Comparison of ENCODE assay signal across 9 cellular contexts in genomic region chr15:99252326-99252725, GRCh38. TPM values are rescaled to one million over a fixed set of nuclear protein-coding genes. Genes with fewer than 3 reads are reported as not detected.
DNase-seq lines count a peak whose midpoint lies in the region; ATAC-seq and TF ChIP-seq lines count a peak whose summit lies in the region.
"Had no signal": no experiment of that assay in that cellular context is flagged by ENCODE, and none has a peak within 500 bp of the region (broad histone marks: within the 10 kb centered on the region; RNA-seq: fewer than 3 reads in every experiment).

No MANE protein-coding gene starts in this region.

- no peak for TF ChIP-seq CTCF in colonic mucosa (IDR thresholded peaks at IDR 0.05)

- DNase-seq in colonic mucosa (peak; percentile 44), NCI-H2196 (lab: John Stamatoyannopoulos, UW; ENCODE audit: unreplicated experiment) (no peak), posterior cingulate gyrus (no peak), GDM1 (lab: John Stamatoyannopoulos, UW) (no peak)
- no peak for DNase-seq in natural killer cell treated with Interleukin-12 subunit alpha and Interleukin-12 subunit beta and Interleukin-15 and Interleukin-18, amount 100 ng/mL, for 72 hours (ENCODE audit: low spot score)
- DNase-seq: T-helper 9 cell had no signal

- peaks cover 0 to 7% (median 4%) of the 10 kb centered on the region in 11 experiments; a peak in 5 of 22 replicates for H3K27me3 ChIP-seq in BLaER1 treated with 17β-estradiol and CSF1 and Interleukin-3, amounts not matched to agents 10 nM and 100 nM
- H3K27me3 ChIP-seq in colonic mucosa, result no peaks in the 10 kb centered on the region

- peaks cover 25 to 28% (median 27%) of the 10 kb centered on the region in 3 donors for H3K4me1 Mint-ChIP-seq in IgD-negative memory B cell
- H3K4me1 Mint-ChIP-seq in natural killer cell treated with Interleukin-12 subunit alpha and Interleukin-12 subunit beta and Interleukin-15 and Interleukin-18, amount 100 ng/mL, for 72 hours (ENCODE audit: low read depth in 2 of 2), result peaks cover 24 to 29% of the 10 kb centered on the region in 2 donors

- no peak overlapping the region for H3K27ac ChIP-seq in BLaER1 treated with 17β-estradiol and CSF1 and Interleukin-3, amounts not matched to agents 10 nM and 100 nM
- H3K27ac ChIP-seq in colonic mucosa, result no peak overlapping the region

- intact Hi-C loops in colonic mucosa (cut with DNase I), result no loop called here
- intact Hi-C loops in posterior cingulate gyrus (cut with DNase I), result no loop called here

- H3K4me3 ChIP-seq in BLaER1 treated with 17β-estradiol and CSF1 and Interleukin-3, amounts not matched to agents 10 nM and 100 nM, result peak overlapping the region; percentile 73 to 91 (median 87)
- H3K4me3 ChIP-seq in colonic mucosa, result peak overlapping the region; percentile 75

- H3K36me3 ChIP-seq in BLaER1 treated with 17β-estradiol and CSF1 and Interleukin-3, amounts not matched to agents 10 nM and 100 nM, result peaks cover 0 to 10% (median 0%) of the 10 kb centered on the region in 11 experiments; a peak in 6 of 22 replicates
- H3K36me3 ChIP-seq in colonic mucosa, result no peaks in the 10 kb centered on the region

- peak overlapping the region; percentile 80 to 91 (median 87) for H3K4me2 ChIP-seq in BLaER1 treated with 17β-estradiol and CSF1 and Interleukin-3, amounts not matched to agents 10 nM and 100 nM

- no peaks in the 10 kb centered on the region for H3K27me3 Mint-ChIP-seq in IgD-negative memory B cell
- peaks cover 0 to 5% of the 10 kb centered on the region in 2 donors for H3K27me3 Mint-ChIP-seq in natural killer cell treated with Interleukin-12 subunit alpha and Interleukin-12 subunit beta and Interleukin-15 and Interleukin-18, amount 100 ng/mL, for 72 hours

- ATAC-seq in natural killer cell treated with Interleukin-12 subunit alpha and Interleukin-12 subunit beta and Interleukin-15 and Interleukin-18, amount 100 ng/mL, for 72 hours, result no peak
- no peak for ATAC-seq in GM18858 (IDR thresholded peaks at IDR 0.05; ENCODE audit: unreplicated experiment)

- peaks cover 7 to 17% (median 10%) of the 10 kb centered on the region in 11 experiments; a peak in 19 of 22 replicates for H3K9me3 ChIP-seq in BLaER1 treated with 17β-estradiol and CSF1 and Interleukin-3, amounts not matched to agents 10 nM and 100 nM (replicated peaks in 1 of 11)
- H3K9me3 ChIP-seq in colonic mucosa, result no peaks in the 10 kb centered on the region

- peak overlapping the region in 10 of 11 experiments; percentile 77 to 90 (median 88); a peak in 15 of 22 replicates for H3K9ac ChIP-seq in BLaER1 treated with 17β-estradiol and CSF1 and Interleukin-3, amounts not matched to agents 10 nM and 100 nM
- H3K9ac ChIP-seq in colonic mucosa (ENCODE audit: low read depth in 2 of 2, low read length in 2 of 2), result peak overlapping the region in 1 of 2 donors; percentile 77

- H3K27ac Mint-ChIP-seq in IgD-negative memory B cell, result peak overlapping the region in 1 of 3 donors; percentile 82
- peak overlapping the region; percentile 78 to 88 for H3K27ac Mint-ChIP-seq in natural killer cell treated with Interleukin-12 subunit alpha and Interleukin-12 subunit beta and Interleukin-15 and Interleukin-18, amount 100 ng/mL, for 72 hours

- no peaks in the 10 kb centered on the region for H4K20me1 ChIP-seq in BLaER1 treated with 17β-estradiol and CSF1 and Interleukin-3, amounts not matched to agents 10 nM and 100 nM

- peaks cover 6% of the 10 kb centered on the region for H3K36me3 Mint-ChIP-seq in IgD-negative memory B cell
- peaks cover 7% of the 10 kb centered on the region for H3K36me3 Mint-ChIP-seq in natural killer cell treated with Interleukin-12 subunit alpha and Interleukin-12 subunit beta and Interleukin-15 and Interleukin-18, amount 100 ng/mL, for 72 hours

- peak overlapping the region in 3 of 4 donors; percentile 90 to 98 (median 92) for H3K4me3 Mint-ChIP-seq in IgD-negative memory B cell
- H3K4me3 Mint-ChIP-seq in natural killer cell treated with Interleukin-12 subunit alpha and Interleukin-12 subunit beta and Interleukin-15 and Interleukin-18, amount 100 ng/mL, for 72 hours, result peak overlapping the region; percentile 94

- peaks cover 0 to 1% (median 0%) of the 10 kb centered on the region in 3 donors for H3K9me3 Mint-ChIP-seq in IgD-negative memory B cell
- H3K9me3 Mint-ChIP-seq in natural killer cell treated with Interleukin-12 subunit alpha and Interleukin-12 subunit beta and Interleukin-15 and Interleukin-18, amount 100 ng/mL, for 72 hours, result no peaks in the 10 kb centered on the region

- peaks cover 12 to 20% (median 18%) of the 10 kb centered on the region in 10 experiments for H3K4me1 ChIP-seq in BLaER1 treated with 17β-estradiol and CSF1 and Interleukin-3, amounts not matched to agents 10 nM and 100 nM
- H3K4me1 ChIP-seq in colonic mucosa, result no peaks in the 10 kb centered on the region

RNA-seq across cellular contexts. Expression of gene LRRC28, which starts 1.0 kb away (rescaled TPM):
- polyA plus RNA-seq in IgD-negative memory B cell, result 27.8 TPM
- total RNA-seq in colonic mucosa, result 10 to 100 TPM; 27.2 to 28.4 TPM
- total RNA-seq in natural killer cell treated with Interleukin-12 subunit alpha and Interleukin-12 subunit beta and Interleukin-15 and Interleukin-18, amount 100 ng/mL, for 72 hours, result 10 to 100 TPM; 28.9 to 51.7 TPM

RNA-seq across cellular contexts. Expression of gene TTC23, which starts 2.9 kb away (rescaled TPM):
- polyA plus RNA-seq in IgD-negative memory B cell, result 0.99 TPM
- total RNA-seq in colonic mucosa, result 10 to 100 TPM; 14.1 to 19.3 TPM
- 1 to 10 TPM in 1 of 2 donors, under 1 TPM in 1; 1.00 to 3.6 TPM for total RNA-seq in natural killer cell treated with Interleukin-12 subunit alpha and Interleukin-12 subunit beta and Interleukin-15 and Interleukin-18, amount 100 ng/mL, for 72 hours
